In the genomic region with DNA sequence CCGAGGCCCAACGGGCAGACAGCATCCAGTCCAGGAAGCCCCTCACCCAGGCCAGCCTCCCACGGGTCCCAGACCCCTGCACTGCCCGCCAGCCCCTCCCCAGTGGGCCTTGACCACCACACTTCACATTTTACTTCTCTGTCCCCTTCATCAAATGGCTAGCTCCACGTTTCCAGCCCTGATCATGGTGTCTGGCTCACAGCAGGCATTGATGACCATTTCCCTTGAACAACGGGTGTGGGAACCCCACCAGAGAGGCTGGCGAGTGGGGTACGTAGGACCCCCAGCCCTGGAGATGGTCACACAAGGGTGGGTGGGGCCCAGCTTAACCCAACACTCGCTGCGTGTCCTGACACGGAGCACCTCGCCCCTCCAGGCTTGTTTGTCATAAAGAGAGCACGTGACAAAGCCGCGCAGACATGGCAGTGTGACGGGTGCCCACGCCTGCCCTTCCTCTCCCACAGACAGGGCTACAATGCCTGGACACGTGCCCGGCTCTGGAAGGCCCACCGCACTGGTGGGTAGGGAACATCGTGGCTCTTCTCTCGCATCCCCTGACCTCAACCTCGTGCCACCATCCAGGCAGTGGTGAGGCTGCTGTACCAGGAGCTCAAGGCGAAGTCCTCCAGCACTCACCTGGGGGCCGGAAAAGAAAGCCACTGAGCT, we compare ENCODE assay signal across 18 cellular contexts.
DNase-seq lines count a peak whose midpoint lies in the region; ATAC-seq and TF ChIP-seq lines count a peak whose summit lies in the region.
"Had no signal": no experiment of that assay in that cellular context is flagged by ENCODE, and none has a peak within 500 bp of the region (broad histone marks: within the 10 kb centered on the region; RNA-seq: fewer than 3 reads in every experiment).

No MANE protein-coding gene starts in this region.

- H3K4me3 ChIP-seq in psoas muscle, result no peak overlapping the region
- no peak overlapping the region for H3K4me3 ChIP-seq in effector memory CD4-positive, alpha-beta T cell (ENCODE audit: insufficient read depth, low read depth, low read length, poor library complexity, severe bottlenecking)
- H3K4me3 ChIP-seq: BLaER1 treated with 17β-estradiol and CSF1 and Interleukin-3, amounts not matched to agents 10 nM and 100 nM; MG63 had no signal

- TF ChIP-seq CTCF in glutamatergic neuron (IDR thresholded peaks at IDR 0.05; ENCODE audit: partially characterized antibody, unreplicated experiment), result no peak
- TF ChIP-seq CTCF in psoas muscle (IDR thresholded peaks at IDR 0.05), result no peak

- H3K27ac ChIP-seq in psoas muscle, result no peak overlapping the region
- no peak overlapping the region for H3K27ac ChIP-seq in effector memory CD4-positive, alpha-beta T cell (ENCODE audit: insufficient read depth, low read length, poor library complexity, severe bottlenecking)
- H3K27ac ChIP-seq: BLaER1 treated with 17β-estradiol and CSF1 and Interleukin-3, amounts not matched to agents 10 nM and 100 nM had no signal

- H3K9me3 ChIP-seq in psoas muscle, result no peaks in the 10 kb centered on the region
- no peaks in the 10 kb centered on the region for H3K9me3 ChIP-seq in effector memory CD4-positive, alpha-beta T cell (ENCODE audit: control insufficient read depth, low read length)

- H3K27ac Mint-ChIP-seq in glutamatergic neuron (ENCODE audit: unreplicated experiment), result no peak overlapping the region

- H3K4me1 ChIP-seq in psoas muscle, result no peaks in the 10 kb centered on the region
- H3K4me1 ChIP-seq in effector memory CD4-positive, alpha-beta T cell (ENCODE audit: control insufficient read depth, insufficient read depth, low read length, poor library complexity, severe bottlenecking), result no peaks in the 10 kb centered on the region

- H3K36me3 ChIP-seq in psoas muscle (ENCODE audit: insufficient read depth in 1 of 2, low read depth in 1 of 2), result no peaks in the 10 kb centered on the region
- peaks cover 3% of the 10 kb centered on the region for H3K36me3 ChIP-seq in effector memory CD4-positive, alpha-beta T cell (ENCODE audit: control insufficient read depth, insufficient read depth, low read length)

- DNase-seq in left ventricle myocardium superior (peak; percentile 20), left cardiac atrium (no peak), glutamatergic neuron (peak; percentile 10), psoas muscle (peak; percentile 12 to 31), SKM-1 treated with dmso at 0.1 percent for 144 hours (lab: John Stamatoyannopoulos, UW; ENCODE audit: unreplicated experiment) (no peak), activated gamma-delta T cell treated with Interleukin-2 at 50 U/mL for 16 hours (no peak)
- no peak for DNase-seq in effector memory CD4-positive, alpha-beta T cell
- DNase-seq: CD8-positive, alpha-beta memory T cell; DMS79; GOT3; Kasumi-1; MG63; NCI-H1048; NCI-H1436; NCI-H1930; NCI-H446 treated with DMSO at 0.1 percent for 48 hours had no signal

- peaks cover 5% of the 10 kb centered on the region for H3K27me3 Mint-ChIP-seq in glutamatergic neuron (ENCODE audit: unreplicated experiment)
- H3K27me3 Mint-ChIP-seq: CD8-positive, alpha-beta memory T cell had no signal

- no peak overlapping the region for H3K4me3 Mint-ChIP-seq in glutamatergic neuron (ENCODE audit: unreplicated experiment)
- H3K4me3 Mint-ChIP-seq: CD8-positive, alpha-beta memory T cell had no signal

- H3K36me3 Mint-ChIP-seq in glutamatergic neuron (ENCODE audit: unreplicated experiment), result peaks cover 26% of the 10 kb centered on the region

- intact Hi-C loops in left ventricle myocardium superior (cut with micrococcal nuclease) (no loop called here), left cardiac atrium (cut with DNase I) (no loop called here), psoas muscle (cut with DNase I) (no loop called here)

- no peaks in the 10 kb centered on the region for H3K27me3 ChIP-seq in psoas muscle (ENCODE audit: insufficient read depth in 3 of 3, low read length in 2 of 3)
- H3K27me3 ChIP-seq in effector memory CD4-positive, alpha-beta T cell (replicated peaks; ENCODE audit: control insufficient read depth, insufficient read depth, low read length, poor library complexity, severe bottlenecking), result no peaks in the 10 kb centered on the region
- H3K27me3 ChIP-seq: MG63 had no signal

- WGBS in psoas muscle, 3 donors, result 92 to 96% (median 93%) methylated on average over 25 of the region's 25 CpGs

- ATAC-seq in left ventricle myocardium superior, result no peak
- no peak for ATAC-seq in left cardiac atrium
- ATAC-seq in psoas muscle, result no peak
- ATAC-seq: Panc1 had no signal

- H3K9me3 Mint-ChIP-seq in glutamatergic neuron (ENCODE audit: unreplicated experiment), result peaks cover 8% of the 10 kb centered on the region

- H3K4me1 Mint-ChIP-seq in glutamatergic neuron (ENCODE audit: low read depth, unreplicated experiment), result peaks cover 22% of the 10 kb centered on the region

Comparison
In these comparisons a context has a peak if more than half of its experiments do, and no peak if none do; other contexts are left out.
1. DNase-seq: peak in left ventricle myocardium superior (single experiment), glutamatergic neuron (single experiment) and psoas muscle (2 of 2); none in left cardiac atrium (single experiment), SKM-1 treated with dmso at 0.1 percent for 144 hours (single experiment), activated gamma-delta T cell treated with Interleukin-2 at 50 U/mL for 16 hours (single experiment) and effector memory CD4-positive, alpha-beta T cell (0 of 3).